In the genomic region with DNA sequence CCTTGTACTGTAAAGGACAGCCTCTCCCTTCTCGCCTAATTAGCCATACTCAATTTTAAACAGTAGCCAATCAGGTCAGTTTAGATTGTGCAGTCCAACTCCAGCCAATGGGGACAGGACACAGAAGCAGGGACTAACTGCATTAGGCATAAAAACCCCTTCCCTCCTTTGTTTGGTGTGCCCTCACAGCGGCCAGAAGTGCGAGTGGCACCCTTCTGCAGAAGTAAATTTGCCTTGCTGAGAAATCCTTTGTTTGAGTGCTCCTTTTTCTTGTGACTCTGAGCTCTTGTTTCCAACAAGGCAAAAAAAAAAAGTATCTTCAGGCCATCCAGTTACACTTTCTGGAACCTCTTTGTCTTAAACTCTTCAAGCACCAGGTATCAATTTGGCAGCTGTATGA, we compare ENCODE assay signal across 19 cellular contexts.
DNase-seq lines count a peak whose midpoint lies in the region; ATAC-seq, FAIRE-seq and TF ChIP-seq lines count a peak whose summit lies in the region.
"Had no signal": no experiment of that assay in that cellular context is flagged by ENCODE, and none has a peak within 500 bp of the region (broad histone marks: within the 10 kb centered on the region; RNA-seq: fewer than 3 reads in every experiment).

No MANE protein-coding gene starts in this region.

- TF ChIP-seq RAD21 in HepG2 (CRISPR knock-in tag; IDR thresholded peaks at IDR 0.05) = no peak

- H3K27ac ChIP-seq in HepG2 (ENCODE audit: extremely low read length, insufficient read depth, low read length) (no peak overlapping the region), right lobe of liver (no peak overlapping the region), endodermal cell (ENCODE audit: low read depth, low read length) (no peak overlapping the region), MM.1S (ENCODE audit: low read length) (no peak overlapping the region)
- H3K27ac ChIP-seq: BLaER1, GM23248 had no signal

- no peak for TF ChIP-seq POLR2A in HepG2 (IDR thresholded peaks at IDR 0.05; ENCODE audit: insufficient read depth in 1 of 2, low read depth in 2 of 2, low read length in 2 of 2)
- no peak for TF ChIP-seq POLR2A in right lobe of liver (IDR thresholded peaks at IDR 0.05)

- H3K36me3 ChIP-seq in HepG2 (replicated peaks in 1 of 2; ENCODE audit: control insufficient read depth in 1 of 2, insufficient read depth in 2 of 2, low read length in 2 of 2) (no peaks in the 10 kb centered on the region), right lobe of liver (no peaks in the 10 kb centered on the region), adipocyte (ENCODE audit: control insufficient read depth, insufficient read depth, low read length, severe bottlenecking) (no peaks in the 10 kb centered on the region), endodermal cell (ENCODE audit: control insufficient read depth, insufficient read depth, low read length) (no peaks in the 10 kb centered on the region), MM.1S (replicated peaks; ENCODE audit: insufficient read depth, low read length) (no peaks in the 10 kb centered on the region)
- H3K36me3 ChIP-seq: BLaER1 had no signal

- intact Hi-C loops in HepG2 (cut with micrococcal nuclease; ENCODE audit: unreplicated experiment) (no loop called here), right lobe of liver (cut with DNase I) (no loop called here)

- no peak for FAIRE-seq in HepG2 (lab: Jason Lieb, UNC)
- FAIRE-seq: G401.6, GM12892, GM19239 had no signal

- ATAC-seq in HepG2 (no peak), right lobe of liver (no peak)
- ATAC-seq: HCT116 had no signal

- peaks cover 16% of the 10 kb centered on the region for H3K36me3 Mint-ChIP-seq in endodermal cell (ENCODE audit: low read depth)
- H3K36me3 Mint-ChIP-seq: CD14-positive monocyte had no signal

- no peaks in the 10 kb centered on the region for H3K4me1 Mint-ChIP-seq in endodermal cell
- H3K4me1 Mint-ChIP-seq: CD14-positive monocyte; CD4-positive, alpha-beta memory T cell had no signal

- peaks cover 3% of the 10 kb centered on the region for H3K27me3 Mint-ChIP-seq in endodermal cell (ENCODE audit: insufficient read depth)

- H3K27me3 ChIP-seq in HepG2 (ENCODE audit: control insufficient read depth in 1 of 2, insufficient read depth in 2 of 2, low read length in 2 of 2) (no peaks in the 10 kb centered on the region), right lobe of liver (no peaks in the 10 kb centered on the region), adipocyte (replicated peaks; ENCODE audit: control insufficient read depth, insufficient read depth, low read length) (no peaks in the 10 kb centered on the region), endodermal cell (ENCODE audit: control insufficient read depth, insufficient read depth, low read length, poor library complexity, severe bottlenecking) (no peaks in the 10 kb centered on the region), MM.1S (replicated peaks; ENCODE audit: insufficient read depth, low read length) (no peaks in the 10 kb centered on the region)
- H3K27me3 ChIP-seq: BLaER1 had no signal

- in situ Hi-C loops in HepG2 (cut with HindIII; ENCODE audit: extremely low pct_ligation_motif_present, low pct_unique_long_range_greater_than_20kb) = no loop called here

- H3K9me3 ChIP-seq in HepG2 (ENCODE audit: low read length) (peaks cover 28% of the 10 kb centered on the region), right lobe of liver (peaks cover 0 to 9% (median 0%) of the 10 kb centered on the region in 4 donors), adipocyte (ENCODE audit: control insufficient read depth, low read length) (peaks cover 44% of the 10 kb centered on the region), endodermal cell (ENCODE audit: control insufficient read depth, low read length) (peaks cover 83% of the 10 kb centered on the region), MM.1S (replicated peaks; ENCODE audit: insufficient read depth, low read length) (no peaks in the 10 kb centered on the region)

- H3K4me1 ChIP-seq in HepG2 (ENCODE audit: insufficient read depth, low read length) (no peaks in the 10 kb centered on the region), right lobe of liver (no peaks in the 10 kb centered on the region), adipocyte (ENCODE audit: control insufficient read depth, insufficient read depth, low read length) (no peaks in the 10 kb centered on the region), endodermal cell (ENCODE audit: control insufficient read depth, insufficient read depth, low read length) (no peaks in the 10 kb centered on the region), MM.1S (ENCODE audit: low read length) (no peaks in the 10 kb centered on the region)
- H3K4me1 ChIP-seq: BLaER1 had no signal

- BruUV-seq in HepG2 (replicated peaks; lab: Mats Ljungman, UMichigan) = no TSS peak

- WGBS in HepG2 (ENCODE audit: low lambda C conversion rate) = 10% methylated on average over 3 of the region's 3 CpGs
- WGBS in right lobe of liver (ENCODE audit: insufficient coverage, low coverage, low lambda C conversion rate, missing lambda C conversion rate) = 78% methylated on average over 3 of the region's 3 CpGs
- 96 to 98% methylated on average over 2 to 3 of the region's 3 CpGs for WGBS in endodermal cell (ENCODE audit: insufficient coverage in 1 of 2, insufficient read length in 1 of 2), 2 experiments

- H3K4me3 ChIP-seq in HepG2 (replicated peaks in 1 of 3; ENCODE audit: insufficient read depth in 1 of 3, low read depth in 2 of 3, low read length in 3 of 3) (no peak overlapping the region), right lobe of liver (no peak overlapping the region), adipocyte (ENCODE audit: low read length) (peak overlapping the region; percentile 38), endodermal cell (ENCODE audit: low read length) (peak overlapping the region; percentile 71), MM.1S (ENCODE audit: low read length) (no peak overlapping the region)
- H3K4me3 ChIP-seq: BLaER1, GM23248 had no signal

- POLR2A ChIA-PET in HepG2 (lab: Yijun Ruan, JAX) = no interaction called here

- H3K27ac Mint-ChIP-seq in endodermal cell = no peak overlapping the region
- H3K27ac Mint-ChIP-seq: CD14-positive monocyte; CD4-positive, alpha-beta memory T cell had no signal

- CTCF ChIA-PET in HepG2 (lab: Yijun Ruan, JAX; ENCODE audit: low intra/inter-chr PET ratio, low total read pairs) = no interaction called here

- H2AFZ ChIP-seq in HepG2 (ENCODE audit: low read length) (no peak overlapping the region), MM.1S (ENCODE audit: low read length) (no peak overlapping the region)
- H2AFZ ChIP-seq: GM23248 had no signal

- TF ChIP-seq CTCF in HepG2 (CRISPR knock-in tag; IDR thresholded peaks at IDR 0.05) (no peak), right lobe of liver (IDR thresholded peaks at IDR 0.05) (no peak), endodermal cell (conservative IDR thresholded peaks at IDR 0.05) (no peak), MM.1S (IDR thresholded peaks at IDR 0.05; ENCODE audit: low read length) (no peak)

- DNase-seq in HepG2 (ENCODE audit: low spot score) = no peak
- no peak for DNase-seq in right lobe of liver
- DNase-seq in adipocyte (ENCODE audit: low read depth) = no peak
- no peak for DNase-seq in endodermal cell
- no peak for DNase-seq in NCI-H128 (lab: John Stamatoyannopoulos, UW; ENCODE audit: unreplicated experiment)
- DNase-seq in NCI-H1092 treated with DMSO at 0.1 percent for 48 hours (lab: John Stamatoyannopoulos, UW) = no peak
- no peak for DNase-seq in midbrain (lab: John Stamatoyannopoulos, UW)
- DNase-seq in MM.1S = no peak
- DNase-seq: 8988T; CD4-positive, alpha-beta memory T cell; DMS 273 treated with DMSO at 0.1 percent for 48 hours; GM23248; H7 had no signal

- no peaks in the 10 kb centered on the region for H4K20me1 ChIP-seq in HepG2 (ENCODE audit: insufficient read depth, low read length)
- H4K20me1 ChIP-seq in MM.1S (ENCODE audit: insufficient read depth, low read length) = no peaks in the 10 kb centered on the region
- H4K20me1 ChIP-seq: BLaER1 had no signal

- TF ChIP-seq EP300 in HepG2 (IDR thresholded peaks at IDR 0.05; ENCODE audit: low read depth in 2 of 2, low read length in 2 of 2) (no peak), HepG2 (CRISPR knock-in tag; IDR thresholded peaks at IDR 0.05; ENCODE audit: borderline replicate concordance) (no peak)

- H3K9me2 ChIP-seq in MM.1S (replicated peaks; ENCODE audit: insufficient read depth, low read length) = no peaks in the 10 kb centered on the region

- H3K4me2 ChIP-seq in HepG2 (ENCODE audit: low read depth, low read length) = no peak overlapping the region
- no peak overlapping the region for H3K4me2 ChIP-seq in MM.1S (ENCODE audit: low read depth, low read length)
- H3K4me2 ChIP-seq: BLaER1 had no signal

- H3K9ac ChIP-seq in HepG2 (ENCODE audit: insufficient read depth, low read depth, low read length) (no peak overlapping the region), adipocyte (ENCODE audit: low read length) (no peak overlapping the region), endodermal cell (ENCODE audit: extremely low read depth, low read length, poor library complexity, severe bottlenecking) (no peak overlapping the region), MM.1S (ENCODE audit: low read length) (no peak overlapping the region)
- H3K9ac ChIP-seq: BLaER1, GM23248 had no signal

- H3F3A ChIP-seq in MM.1S (ENCODE audit: insufficient read depth, low read length) = no peaks in the 10 kb centered on the region

- H3K79me2 ChIP-seq in HepG2 (ENCODE audit: insufficient read depth, low read length) (no peaks in the 10 kb centered on the region), MM.1S (ENCODE audit: low read length) (no peaks in the 10 kb centered on the region)

- H3K9me3 Mint-ChIP-seq in endodermal cell = peaks cover 77% of the 10 kb centered on the region

- H3K4me3 Mint-ChIP-seq in endodermal cell = no peak overlapping the region
- H3K4me3 Mint-ChIP-seq: CD14-positive monocyte; CD4-positive, alpha-beta memory T cell had no signal

TF ChIP-seq in HepG2, 621 proteins besides CTCF, POLR2A, EP300 and RAD21:
- TF ChIP-seq FOXC1 (CRISPR knock-in tag; IDR thresholded peaks at IDR 0.05; ENCODE audit: borderline replicate concordance) (no peak), ZNF562 (CRISPR knock-in tag; IDR thresholded peaks at IDR 0.05; ENCODE audit: borderline replicate concordance) (peak; percentile 83)

Comparison
In these comparisons a context has a peak if more than half of its experiments do, and no peak if none do; other contexts are left out.
1. H3K4me3 ChIP-seq: peak in adipocyte (single experiment) and endodermal cell (single experiment); none in HepG2 (0 of 3), right lobe of liver (0 of 3) and MM.1S (single experiment).